10 cellular contexts compared by ENCODE assay signal in the genomic region with DNA sequence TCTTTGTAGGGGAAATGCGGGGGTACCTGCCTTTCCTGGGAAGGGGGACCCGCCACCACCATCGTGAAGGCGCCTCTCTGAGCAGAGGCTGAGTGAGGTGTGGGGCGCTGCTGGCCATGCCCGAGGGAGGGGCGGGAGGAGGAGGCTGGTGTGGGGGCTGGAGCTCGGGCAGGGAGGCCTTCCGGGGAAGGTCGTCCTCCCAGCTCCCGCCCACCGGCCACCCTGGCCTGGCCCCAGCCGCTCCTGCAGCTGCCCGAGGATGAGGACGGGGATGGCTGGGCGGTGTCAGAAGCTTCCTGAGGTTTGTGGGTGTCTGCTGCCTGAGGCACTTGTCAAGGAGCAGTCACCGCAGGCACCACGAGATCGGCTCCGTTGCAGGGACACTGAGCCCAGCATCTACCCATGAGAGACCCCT. TPM values are rescaled to one million over a fixed set of nuclear protein-coding genes. Genes with fewer than 3 reads are reported as not detected.
DNase-seq lines count a peak whose midpoint lies in the region; ATAC-seq and TF ChIP-seq lines count a peak whose summit lies in the region.
"Had no signal": no experiment of that assay in that cellular context is flagged by ENCODE, and none has a peak within 500 bp of the region (broad histone marks: within the 10 kb centered on the region; RNA-seq: fewer than 3 reads in every experiment).

No MANE protein-coding gene starts in this region.

- DNase-seq in activated B cell treated with CpG ODN at 0.5 μM for 24 hours = no peak
- no peak for DNase-seq in NCI-H1436 treated with DMSO at 0.1 percent for 48 hours (lab: John Stamatoyannopoulos, UW)
- DNase-seq: NCI-H2107; stimulated activated CD4-positive, alpha-beta T cell treated with anti-CD3 and anti-CD28 coated beads, Interleukin-2, amount 100 ng/mL, for 24 hours had no signal

- CTCF ChIA-PET in activated B cell treated with CpG ODN at 0.5 μM for 24 hours (lab: Charles Lee) = interaction anchor here (1.4 kb wide), 1 partner anchor 13 kb away, joined by 3 read pairs; no protein-coding TSS in a partner anchor

- H3K4me3 Mint-ChIP-seq in activated B cell treated with CpG ODN at 0.5 μM for 24 hours = no peak overlapping the region

- intact Hi-C loops in activated B cell treated with CpG ODN at 0.5 μM for 24 hours (cut with micrococcal nuclease) = no loop called here

- no peaks in the 10 kb centered on the region for H3K27me3 Mint-ChIP-seq in activated B cell treated with CpG ODN at 0.5 μM for 24 hours

- H3K9me3 Mint-ChIP-seq in activated B cell treated with CpG ODN at 0.5 μM for 24 hours = no peaks in the 10 kb centered on the region

- H3K27ac ChIP-seq in iPS-18a (ENCODE audit: low read length) = peak overlapping the region; percentile 91
- peak overlapping the region; percentile 81 for H3K27ac ChIP-seq in rectal smooth muscle tissue (ENCODE audit: low read depth, low read length)

- ATAC-seq in GM18868 (IDR thresholded peaks at IDR 0.05; ENCODE audit: unreplicated experiment) (peak; percentile 28), activated B cell treated with CpG ODN at 0.5 μM for 24 hours (ENCODE audit: low read depth) (no peak), HG02610 (IDR thresholded peaks at IDR 0.05; ENCODE audit: unreplicated experiment) (no peak), HG02981 (IDR thresholded peaks at IDR 0.05; ENCODE audit: unreplicated experiment) (no peak), HG03521 (IDR thresholded peaks at IDR 0.05; ENCODE audit: unreplicated experiment) (no peak)

- peaks cover 30% of the 10 kb centered on the region for H3K36me3 Mint-ChIP-seq in activated B cell treated with CpG ODN at 0.5 μM for 24 hours (ENCODE audit: low read depth)

- peak overlapping the region; percentile 46 for H3K4me3 ChIP-seq in iPS-18a (ENCODE audit: low read length)
- H3K4me3 ChIP-seq in rectal smooth muscle tissue (ENCODE audit: low read length) = peak overlapping the region; percentile 52

- no peaks in the 10 kb centered on the region for H3K27me3 ChIP-seq in iPS-18a (ENCODE audit: control insufficient read depth, insufficient read depth, low read length)
- no peaks in the 10 kb centered on the region for H3K27me3 ChIP-seq in rectal smooth muscle tissue (ENCODE audit: control insufficient read depth, insufficient read depth, low read length)

- peaks cover 31% of the 10 kb centered on the region for H3K4me1 Mint-ChIP-seq in activated B cell treated with CpG ODN at 0.5 μM for 24 hours

- H3K36me3 ChIP-seq in iPS-18a (ENCODE audit: control insufficient read depth, low read depth, low read length) (no peaks in the 10 kb centered on the region), rectal smooth muscle tissue (ENCODE audit: control insufficient read depth, insufficient read depth, low read length) (peaks cover 10% of the 10 kb centered on the region)

- H3K4me1 ChIP-seq in iPS-18a (ENCODE audit: control insufficient read depth, low read depth, low read length) (peaks cover 26% of the 10 kb centered on the region), rectal smooth muscle tissue (ENCODE audit: control insufficient read depth, insufficient read depth, low read length) (peaks cover 33% of the 10 kb centered on the region)

- H3K9ac ChIP-seq in iPS-18a (ENCODE audit: low read length) (peak overlapping the region; percentile 72), rectal smooth muscle tissue (ENCODE audit: low read length) (peak overlapping the region; percentile 32)

- POLR2A ChIA-PET in activated B cell treated with CpG ODN at 0.5 μM for 24 hours (lab: Charles Lee) = no interaction called here

- TF ChIP-seq CTCF in activated B cell treated with CpG ODN at 0.5 μM for 24 hours (IDR thresholded peaks at IDR 0.05) = no peak

- H3K27ac Mint-ChIP-seq in activated B cell treated with CpG ODN at 0.5 μM for 24 hours = peak overlapping the region; percentile 30

- H3K9me3 ChIP-seq in iPS-18a (ENCODE audit: control insufficient read depth, low read depth, low read length) = no peaks in the 10 kb centered on the region

RNA-seq across cellular contexts. Expression of gene PWWP2B, which starts 11.4 kb away (rescaled TPM):
- total RNA-seq in activated B cell treated with CpG ODN at 0.5 μM for 24 hours = 12.8 and 13.4 TPM in 2 replicates
